ENCODE assay signal across 22 cellular contexts in the genomic region with DNA sequence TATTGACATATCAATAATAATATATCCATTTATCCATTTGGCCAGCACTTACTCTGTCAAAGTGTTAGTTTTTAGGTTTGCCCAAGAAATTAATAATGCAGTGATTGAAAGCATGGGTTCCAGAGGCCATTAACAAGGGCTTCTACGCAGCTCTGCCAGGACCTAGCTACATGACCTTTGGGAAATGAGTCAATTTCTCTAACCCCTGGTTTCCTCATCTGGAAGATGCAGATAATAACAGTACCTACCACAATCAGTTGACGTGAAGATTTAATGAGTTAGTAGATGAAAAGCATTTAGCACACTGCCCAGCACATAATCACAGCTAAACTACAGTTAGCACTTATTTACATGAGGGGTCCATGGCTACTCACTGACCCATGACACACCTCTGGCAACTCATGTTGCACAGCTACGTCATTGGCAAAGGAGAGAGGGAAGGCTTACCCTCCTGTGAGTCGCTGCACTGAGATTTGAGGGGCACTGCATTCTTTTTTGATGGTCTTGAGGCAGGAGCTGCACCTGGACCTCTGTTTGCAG.
"Had no signal": no experiment of that assay in that cellular context is flagged by ENCODE, and none has a peak within 500 bp of the region (broad histone marks: within the 10 kb centered on the region; RNA-seq: fewer than 3 reads in every experiment).

No MANE protein-coding gene starts in this region.

- H3K4me2 ChIP-seq: SK-N-SH had no signal

- DNase-seq: IMR-90, Karpas-422, KG1, MM.1S, NCI-H1092 treated with DMSO at 0.1 percent for 48 hours, NCI-H1436, NCI-H187, NCI-H2029, NCI-H2081 treated with DMSO at 0.1 percent for 48 hours, NCI-H2171, NCI-H226, NCI-H446, NCI-H510A, NCI-H524 treated with DMSO at 0.1 percent for 48 hours, NCI-H69, NCI-H774, Right ventricle myocardium superior, RPMI8226, SIG-M5, SK-N-SH, SW 1271 had no signal

- H3K9ac ChIP-seq: SK-N-SH had no signal

- H3K9me3 ChIP-seq: SK-N-SH had no signal

- H3K27ac ChIP-seq: HL-60 had no signal
